23 cellular contexts compared by ENCODE assay signal in the genomic region with DNA sequence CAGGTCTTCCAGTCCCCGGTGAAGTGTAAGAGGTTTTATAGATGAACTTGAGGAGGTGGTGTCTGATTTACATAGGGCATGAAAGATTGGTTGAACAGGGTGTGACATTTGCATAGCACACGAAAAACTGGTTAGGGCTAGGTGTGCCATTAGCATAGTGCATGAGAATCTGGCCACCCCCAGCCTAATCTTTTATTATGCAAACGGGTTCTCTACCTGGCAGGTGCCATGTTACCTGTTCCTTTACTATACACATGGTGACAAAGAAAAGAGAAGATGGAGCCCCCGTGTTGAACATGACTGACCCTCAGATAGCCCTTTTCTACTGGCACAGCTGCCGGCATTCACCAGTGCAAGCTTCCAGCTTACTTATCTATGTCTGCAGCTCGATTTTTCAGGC.
A peak's percentile ranks its signal among the peaks of the same experiment; 100 is the strongest.
DNase-seq lines count a peak whose midpoint lies in the region; ATAC-seq, FAIRE-seq and TF ChIP-seq lines count a peak whose summit lies in the region.
"Had no signal": no experiment of that assay in that cellular context is flagged by ENCODE, and none has a peak within 500 bp of the region (broad histone marks: within the 10 kb centered on the region; RNA-seq: fewer than 3 reads in every experiment).

No MANE protein-coding gene starts in this region.

- peaks cover 31% of the 10 kb centered on the region for H3K4me1 Mint-ChIP-seq in GM23338
- H3K4me1 Mint-ChIP-seq: CD4-positive, alpha-beta memory T cell had no signal

- no peak overlapping the region for H3K4me3 ChIP-seq in GM23338
- no peak overlapping the region for H3K4me3 ChIP-seq in epithelial cell of esophagus (ENCODE audit: low read length)
- H3K4me3 ChIP-seq: GM12878, GM23248 had no signal

- no peaks in the 10 kb centered on the region for H4K20me1 ChIP-seq in GM23338 (replicated peaks; ENCODE audit: insufficient read depth)

- peak overlapping the region; percentile 17; the same call in 1 of the 2 replicates for H3K27ac ChIP-seq in GM23338 (ENCODE audit: low read depth)
- H3K27ac ChIP-seq: GM23248 had no signal

- H3K9me3 Mint-ChIP-seq in GM23338 = peaks cover 5% of the 10 kb centered on the region; the same call in 1 of the 3 replicates

- no peaks in the 10 kb centered on the region for H3K27me3 ChIP-seq in GM23338 (ENCODE audit: insufficient read depth)

- no peaks in the 10 kb centered on the region for H3K36me3 Mint-ChIP-seq in GM23338 (ENCODE audit: low read depth)
- H3K36me3 Mint-ChIP-seq: CD4-positive, alpha-beta memory T cell had no signal

- H3K79me2 ChIP-seq in GM23338 (replicated peaks; ENCODE audit: insufficient read depth) = no peaks in the 10 kb centered on the region

- peaks cover 28% of the 10 kb centered on the region for H3K4me1 ChIP-seq in GM23338 (ENCODE audit: insufficient read depth)
- H3K4me1 ChIP-seq: Caco-2 had no signal

- DNase-seq in GM23338 (ENCODE audit: low spot score) (peak; percentile 77), NCI-H1048 (lab: John Stamatoyannopoulos, UW) (peak; percentile 52), epithelial cell of esophagus (ENCODE audit: low read depth) (peak; percentile 21), iPS-NIHi11 (ENCODE audit: low spot score) (peak; percentile 38), HTR-8/SVneo (ENCODE audit: insufficient read length, low spot score) (no peak)
- no peak for DNase-seq in stimulated activated naive CD4-positive, alpha-beta T cell treated with Interleukin-2 at 50 U/mL for 16 hours (lab: John Stamatoyannopoulos, UW)
- DNase-seq: Caco-2; CD4-positive, alpha-beta memory T cell; DMS 273 treated with DMSO at 0.1 percent for 48 hours; DMS79 treated with DMSO at 0.1 percent for 48 hours; GM23248; KG1; NCI-H1417; NCI-H187; NCI-H2107; NCI-H748 treated with DMSO at 0.1 percent for 48 hours; NK-92 treated with Interleukin-12 subunit alpha and Interleukin-12 subunit beta, amount 100 ng/mL, for 24 hours; SIG-M5; SK-N-SH had no signal

- no peaks in the 10 kb centered on the region for H3K36me3 ChIP-seq in GM23338 (ENCODE audit: insufficient read depth)

- peaks cover 4% of the 10 kb centered on the region for H3K27me3 Mint-ChIP-seq in GM23338 (ENCODE audit: insufficient read depth, low read depth, poor library complexity)
- H3K27me3 Mint-ChIP-seq: CD4-positive, alpha-beta memory T cell had no signal

- no peak for TF ChIP-seq CTCF in GM23338 (conservative IDR thresholded peaks at IDR 0.05; ENCODE audit: low read depth in 2 of 2)
- TF ChIP-seq CTCF in epithelial cell of esophagus (IDR thresholded peaks at IDR 0.05; ENCODE audit: insufficient read depth, low read depth, low read length, missing control alignments) = no peak

- peak overlapping the region; percentile 13; the same call in 1 of the 2 replicates for H3K27ac Mint-ChIP-seq in GM23338
- H3K27ac Mint-ChIP-seq: CD4-positive, alpha-beta memory T cell had no signal

- ATAC-seq in GM23338 = peak; percentile 98
- no peak for ATAC-seq in HG02678 (IDR thresholded peaks at IDR 0.05; ENCODE audit: unreplicated experiment)
- no peak for ATAC-seq in HG02571 (IDR thresholded peaks at IDR 0.05; ENCODE audit: unreplicated experiment)
- ATAC-seq: GM12878, Panc1 had no signal

- H3K4me3 Mint-ChIP-seq in GM23338 = no peak overlapping the region; the same call in 2 of the 3 replicates
- H3K4me3 Mint-ChIP-seq: CD4-positive, alpha-beta memory T cell had no signal

- H2AFZ ChIP-seq in GM23338 = no peak overlapping the region
- H2AFZ ChIP-seq: GM23248 had no signal

- H3K4me2 ChIP-seq in GM23338 = peak overlapping the region; percentile 22; the same call in 1 of the 2 replicates
- H3K4me2 ChIP-seq: SK-N-SH had no signal

- H3K9me2 ChIP-seq in GM23338 (ENCODE audit: insufficient read depth) = peaks cover 6% of the 10 kb centered on the region; the same call in 1 of the 2 replicates
- H3K9me2 ChIP-seq: SK-N-SH had no signal

- FAIRE-seq in HTR-8/SVneo (lab: Jason Lieb, UNC) = no peak
- FAIRE-seq: GM12878 had no signal

- no peaks in the 10 kb centered on the region for H3F3A ChIP-seq in GM23338 (replicated peaks; ENCODE audit: low read depth)

TF ChIP-seq in GM23338, 12 proteins besides CTCF, POLR2A, EP300 and RAD21 (continues in another document):
- TF ChIP-seq ZNF462 (CRISPR knock-in tag; IDR thresholded peaks at IDR 0.05) (peak; percentile 55), ZNF114 (CRISPR knock-in tag; IDR thresholded peaks at IDR 0.05) (0 out of 2 replicates have a peak, but pooled peaks have one; percentile 26), EZH2phosphoT487 (IDR thresholded peaks at IDR 0.05; ENCODE audit: unreplicated experiment) (no peak), ETS1 (IDR thresholded peaks at IDR 0.05) (no peak), POLR2AphosphoS5 (IDR thresholded peaks at IDR 0.05; ENCODE audit: low read depth) (no peak), JUNB (IDR thresholded peaks at IDR 0.05; ENCODE audit: unreplicated experiment) (no peak)

Comparison
In these comparisons a context has a peak if more than half of its experiments do, and no peak if none do; other contexts are left out.
1. DNase-seq: peak in GM23338 (single experiment), NCI-H1048 (single experiment), epithelial cell of esophagus (single experiment) and iPS-NIHi11 (single experiment); none in stimulated activated naive CD4-positive, alpha-beta T cell treated with Interleukin-2 at 50 U/mL for 16 hours (single experiment) and HTR-8/SVneo (single experiment).